ENCODE assay signal across 1 cellular context in genomic region chr10:21176934-21177480, GRCh38.
TF ChIP-seq lines count a peak whose summit lies in the region.

No MANE protein-coding gene starts in this region.

TF ChIP-seq in SK-N-SH treated with all-trans-retinoic acid at 6 μM for 48 hours, 23 proteins besides CTCF, POLR2A, EP300 and RAD21 (continued from another document):
- TF ChIP-seq, protein P1, sequence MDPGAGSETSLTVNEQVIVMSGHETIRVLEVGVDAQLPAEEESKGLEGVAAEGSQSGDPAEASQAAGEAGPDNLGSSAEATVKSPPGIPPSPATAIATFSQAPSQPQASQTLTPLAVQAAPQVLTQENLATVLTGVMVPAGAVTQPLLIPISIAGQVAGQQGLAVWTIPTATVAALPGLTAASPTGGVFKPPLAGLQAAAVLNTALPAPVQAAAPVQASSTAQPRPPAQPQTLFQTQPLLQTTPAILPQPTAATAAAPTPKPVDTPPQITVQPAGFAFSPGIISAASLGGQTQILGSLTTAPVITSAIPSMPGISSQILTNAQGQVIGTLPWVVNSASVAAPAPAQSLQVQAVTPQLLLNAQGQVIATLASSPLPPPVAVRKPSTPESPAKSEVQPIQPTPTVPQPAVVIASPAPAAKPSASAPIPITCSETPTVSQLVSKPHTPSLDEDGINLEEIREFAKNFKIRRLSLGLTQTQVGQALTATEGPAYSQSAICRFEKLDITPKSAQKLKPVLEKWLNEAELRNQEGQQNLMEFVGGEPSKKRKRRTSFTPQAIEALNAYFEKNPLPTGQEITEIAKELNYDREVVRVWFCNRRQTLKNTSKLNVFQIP (CRISPR knock-in tag; IDR thresholded peaks at IDR 0.05; ENCODE audit: borderline replicate concordance, low read depth), result no peak
- TF ChIP-seq CSRNP3 (CRISPR knock-in tag; IDR thresholded peaks at IDR 0.05) (no peak), OSR1 (CRISPR knock-in tag; IDR thresholded peaks at IDR 0.05) (no peak), ZNF70 (CRISPR knock-in tag; IDR thresholded peaks at IDR 0.05) (no peak), ESRRG (CRISPR knock-in tag; IDR thresholded peaks at IDR 0.05) (no peak), BACH2 (CRISPR knock-in tag; IDR thresholded peaks at IDR 0.05; ENCODE audit: borderline replicate concordance) (no peak)
- TF ChIP-seq, protein P2, sequence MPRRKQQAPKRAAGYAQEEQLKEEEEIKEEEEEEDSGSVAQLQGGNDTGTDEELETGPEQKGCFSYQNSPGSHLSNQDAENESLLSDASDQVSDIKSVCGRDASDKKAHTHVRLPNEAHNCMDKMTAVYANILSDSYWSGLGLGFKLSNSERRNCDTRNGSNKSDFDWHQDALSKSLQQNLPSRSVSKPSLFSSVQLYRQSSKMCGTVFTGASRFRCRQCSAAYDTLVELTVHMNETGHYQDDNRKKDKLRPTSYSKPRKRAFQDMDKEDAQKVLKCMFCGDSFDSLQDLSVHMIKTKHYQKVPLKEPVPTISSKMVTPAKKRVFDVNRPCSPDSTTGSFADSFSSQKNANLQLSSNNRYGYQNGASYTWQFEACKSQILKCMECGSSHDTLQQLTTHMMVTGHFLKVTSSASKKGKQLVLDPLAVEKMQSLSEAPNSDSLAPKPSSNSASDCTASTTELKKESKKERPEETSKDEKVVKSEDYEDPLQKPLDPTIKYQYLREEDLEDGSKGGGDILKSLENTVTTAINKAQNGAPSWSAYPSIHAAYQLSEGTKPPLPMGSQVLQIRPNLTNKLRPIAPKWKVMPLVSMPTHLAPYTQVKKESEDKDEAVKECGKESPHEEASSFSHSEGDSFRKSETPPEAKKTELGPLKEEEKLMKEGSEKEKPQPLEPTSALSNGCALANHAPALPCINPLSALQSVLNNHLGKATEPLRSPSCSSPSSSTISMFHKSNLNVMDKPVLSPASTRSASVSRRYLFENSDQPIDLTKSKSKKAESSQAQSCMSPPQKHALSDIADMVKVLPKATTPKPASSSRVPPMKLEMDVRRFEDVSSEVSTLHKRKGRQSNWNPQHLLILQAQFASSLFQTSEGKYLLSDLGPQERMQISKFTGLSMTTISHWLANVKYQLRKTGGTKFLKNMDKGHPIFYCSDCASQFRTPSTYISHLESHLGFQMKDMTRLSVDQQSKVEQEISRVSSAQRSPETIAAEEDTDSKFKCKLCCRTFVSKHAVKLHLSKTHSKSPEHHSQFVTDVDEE (CRISPR knock-in tag; IDR thresholded peaks at IDR 0.05), result no peak
